ENCODE assay signal across 18 cellular contexts in genomic region chr2:152729844-152730243, GRCh38.
DNase-seq lines count a peak whose midpoint lies in the region; ATAC-seq and TF ChIP-seq lines count a peak whose summit lies in the region.
"Had no signal": no experiment of that assay in that cellular context is flagged by ENCODE, and none has a peak within 500 bp of the region (broad histone marks: within the 10 kb centered on the region; RNA-seq: fewer than 3 reads in every experiment).

No MANE protein-coding gene starts in this region.

- H3K27me3 ChIP-seq in BLaER1 treated with 17β-estradiol and CSF1 and Interleukin-3, amounts not matched to agents 10 nM and 100 nM = no peaks in the 10 kb centered on the region
- no peaks in the 10 kb centered on the region for H3K27me3 ChIP-seq in KMS-11 (ENCODE audit: insufficient read depth, low read depth)
- H3K27me3 ChIP-seq: left lung, sigmoid colon had no signal

- intact Hi-C loops in posterior cingulate gyrus (cut with DNase I) = loop anchor here (10.0 kb wide), 1 partner anchor 695 kb away; no protein-coding TSS in a partner anchor

- H3K27ac ChIP-seq in BLaER1 treated with 17β-estradiol and CSF1 and Interleukin-3, amounts not matched to agents 10 nM and 100 nM = peak overlapping the region in 5 of 11 experiments; percentile 7 to 39 (median 12); a peak in 4 of 22 replicates
- H3K27ac ChIP-seq in KMS-11 (peak overlapping the region; percentile 44; the same call in 1 of the 2 replicates), VCaP (peak overlapping the region; percentile 76)
- H3K27ac ChIP-seq: parathyroid adenoma, sigmoid colon had no signal

- no peak overlapping the region for H3K4me3 ChIP-seq in BLaER1 treated with 17β-estradiol and CSF1 and Interleukin-3, amounts not matched to agents 10 nM and 100 nM
- H3K4me3 ChIP-seq in KMS-11 (IDR thresholded peaks at IDR 0.05; ENCODE audit: insufficient read depth, low read depth, low read length) = no peak overlapping the region
- H3K4me3 ChIP-seq: left lung, sigmoid colon had no signal

- no peak overlapping the region for H2AFZ ChIP-seq in KMS-11 (ENCODE audit: low read depth)
- H2AFZ ChIP-seq: parathyroid adenoma had no signal

- DNase-seq in activated T-cell treated with anti-CD3 and anti-CD28 coated beads, Interleukin-2, amount 50 U/mL, for 1 hour = no peak
- DNase-seq in NCI-H146 (lab: John Stamatoyannopoulos, UW) = no peak
- no peak for DNase-seq in NCI-H526 treated with DMSO at 0.1 percent for 48 hours (lab: John Stamatoyannopoulos, UW)
- DNase-seq in posterior cingulate gyrus = no peak
- DNase-seq: activated CD4-positive, CD25-positive, alpha-beta regulatory T cell; activated gamma-delta T cell; cerebellar nuclear complex; COR-L47; left lung; NCI-H1048; NCI-H2029 treated with DMSO at 0.1 percent for 48 hours; NCI-H446 treated with DMSO at 0.1 percent for 48 hours; sigmoid colon had no signal

- no peak for TF ChIP-seq CTCF in KMS-11 (conservative IDR thresholded peaks at IDR 0.05; ENCODE audit: low read depth, low read length)
- no peak for TF ChIP-seq CTCF in VCaP (conservative IDR thresholded peaks at IDR 0.05)

- H3K36me3 ChIP-seq in BLaER1 treated with 17β-estradiol and CSF1 and Interleukin-3, amounts not matched to agents 10 nM and 100 nM = peaks cover 4 to 71% (median 21%) of the 10 kb centered on the region in 11 experiments; a peak in 17 of 22 replicates
- no peaks in the 10 kb centered on the region for H3K36me3 ChIP-seq in KMS-11 (ENCODE audit: insufficient read depth)
- H3K36me3 ChIP-seq: left lung, sigmoid colon had no signal

- H3K9ac ChIP-seq in BLaER1 treated with 17β-estradiol and CSF1 and Interleukin-3, amounts not matched to agents 10 nM and 100 nM = peak overlapping the region in 1 of 11 experiments; percentile 12; a peak in 1 of 22 replicates
- no peak overlapping the region for H3K9ac ChIP-seq in KMS-11
- H3K9ac ChIP-seq: parathyroid adenoma had no signal

- H3K79me2 ChIP-seq in KMS-11 (ENCODE audit: insufficient read depth, low read depth) = peaks cover 15% of the 10 kb centered on the region; the same call in 1 of the 2 replicates

- H4K20me1 ChIP-seq in BLaER1 treated with 17β-estradiol and CSF1 and Interleukin-3, amounts not matched to agents 10 nM and 100 nM = peaks cover 3 to 46% (median 15%) of the 10 kb centered on the region in 11 experiments; a peak in 14 of 22 replicates
- H4K20me1 ChIP-seq in KMS-11 (ENCODE audit: insufficient read depth) = 0 out of 2 replicates have a peak, but pooled peaks cover 2% of the 10 kb centered on the region

- peak overlapping the region in 8 of 11 experiments; percentile 40 to 86 (median 56); a peak in 10 of 22 replicates for H3K4me2 ChIP-seq in BLaER1 treated with 17β-estradiol and CSF1 and Interleukin-3, amounts not matched to agents 10 nM and 100 nM
- peak overlapping the region; percentile 81 for H3K4me2 ChIP-seq in KMS-11

- H3K4me1 ChIP-seq in BLaER1 treated with 17β-estradiol and CSF1 and Interleukin-3, amounts not matched to agents 10 nM and 100 nM = peaks cover 15 to 26% (median 19%) of the 10 kb centered on the region in 10 experiments
- H3K4me1 ChIP-seq in KMS-11 (ENCODE audit: low read depth, poor library complexity, severe bottlenecking) = peaks cover 37% of the 10 kb centered on the region
- H3K4me1 ChIP-seq: parathyroid adenoma, sigmoid colon had no signal

- no peaks in the 10 kb centered on the region for H3K9me3 ChIP-seq in BLaER1 treated with 17β-estradiol and CSF1 and Interleukin-3, amounts not matched to agents 10 nM and 100 nM (replicated peaks in 1 of 11)
- H3K9me3 ChIP-seq: left lung, sigmoid colon had no signal

- ATAC-seq in GM18508 (IDR thresholded peaks at IDR 0.05; ENCODE audit: insufficient read depth, unreplicated experiment) = peak; percentile 37
